Comparison of ENCODE assay signal across 12 cellular contexts in genomic region chr2:42951263-42951938, GRCh38.
DNase-seq lines count a peak whose midpoint lies in the region; ATAC-seq, FAIRE-seq and TF ChIP-seq lines count a peak whose summit lies in the region.
"Had no signal": no experiment of that assay in that cellular context is flagged by ENCODE, and none has a peak within 500 bp of the region (broad histone marks: within the 10 kb centered on the region; RNA-seq: fewer than 3 reads in every experiment).

No MANE protein-coding gene starts in this region.

- H3K27me3 ChIP-seq in PC-9 (ENCODE audit: insufficient read depth, low read depth) (no peaks in the 10 kb centered on the region), H1 (replicated peaks in 1 of 4; ENCODE audit: control insufficient read depth in 3 of 4, extremely low read depth in 1 of 4, insufficient read depth in 3 of 4, low read length in 3 of 4) (no peaks in the 10 kb centered on the region), right lobe of liver (no peaks in the 10 kb centered on the region), vagina (no peaks in the 10 kb centered on the region)
- H3K27me3 ChIP-seq: brain microvascular endothelial cell had no signal

- TF ChIP-seq CTCF in PC-9 (conservative IDR thresholded peaks at IDR 0.05): no peak
- no peak for TF ChIP-seq CTCF in H1 (IDR thresholded peaks at IDR 0.05; ENCODE audit: control extremely low read depth in 1 of 3, insufficient read depth in 1 of 3, low read depth in 1 of 3, low read length in 3 of 3)
- TF ChIP-seq CTCF in right lobe of liver (IDR thresholded peaks at IDR 0.05): no peak
- TF ChIP-seq CTCF in vagina (IDR thresholded peaks at IDR 0.05): no peak
- TF ChIP-seq CTCF in mucosa of descending colon (IDR thresholded peaks at IDR 0.05): no peak

- no peak overlapping the region for H3K9ac ChIP-seq in H1 (replicated peaks in 1 of 4; ENCODE audit: extremely low read depth in 1 of 4, low read depth in 3 of 4, low read length in 3 of 4)

- TF ChIP-seq EP300 in H1 (IDR thresholded peaks at IDR 0.05; ENCODE audit: borderline replicate concordance in 1 of 2, low read depth in 2 of 2, low read length in 2 of 2): no peak

- H4K20me1 ChIP-seq in PC-9 (ENCODE audit: insufficient read depth) (no peaks in the 10 kb centered on the region), H1 (replicated peaks in 1 of 2; ENCODE audit: control insufficient read depth in 1 of 2, insufficient read depth in 2 of 2, low read length in 2 of 2) (no peaks in the 10 kb centered on the region)

- 0 out of 2 replicates have a peak overlapping the region, but pooled peaks have one; percentile 39 for H2BK5ac ChIP-seq in H1 (ENCODE audit: low read depth, low read length)

- no peak for FAIRE-seq in H1 (lab: Jason Lieb, UNC)

- peak overlapping the region; percentile 11; the same call in 1 of the 2 replicates for H4K8ac ChIP-seq in H1 (ENCODE audit: extremely low read depth, insufficient read depth, low read length)

- no peaks in the 10 kb centered on the region for H3K79me1 ChIP-seq in H1 (ENCODE audit: low read depth, low read length)

- peaks cover 34% of the 10 kb centered on the region for H3K4me1 ChIP-seq in PC-9 (replicated peaks; ENCODE audit: insufficient read depth)
- peaks cover 0 to 8% (median 1%) of the 10 kb centered on the region in 4 experiments; a peak in 6 of 7 replicates for H3K4me1 ChIP-seq in H1 (replicated peaks in 1 of 4; ENCODE audit: control insufficient read depth in 3 of 4, insufficient read depth in 4 of 4, low read length in 3 of 4)
- peaks cover 0 to 22% (median 7%) of the 10 kb centered on the region in 4 donors for H3K4me1 ChIP-seq in right lobe of liver
- H3K4me1 ChIP-seq in vagina: peaks cover 27% of the 10 kb centered on the region
- H3K4me1 ChIP-seq in mucosa of descending colon (ENCODE audit: low read depth): peaks cover 25% of the 10 kb centered on the region

- 0 out of 2 replicates have a peak overlapping the region, but pooled peaks have one; percentile 13 for H2BK20ac ChIP-seq in H1 (ENCODE audit: low read length)

- no peak overlapping the region for H2AFZ ChIP-seq in PC-9
- no peak overlapping the region for H2AFZ ChIP-seq in H1 (ENCODE audit: low read length)

- WGBS in H1 (ENCODE audit: extremely low coverage in 1 of 2, insufficient coverage in 1 of 2, insufficient read length in 1 of 2, insufficient replicate concordance in 2 of 2, low coverage in 1 of 2, low lambda C conversion rate in 2 of 2, missing lambda C conversion rate in 1 of 2), 2 experiments: 93% methylated on average over 8 of the region's 8 CpGs; no CpG with 5 or more reads in 1 of the 2 experiments
- 76% methylated on average over 5 of the region's 8 CpGs for WGBS in right lobe of liver (ENCODE audit: insufficient coverage, low coverage, low lambda C conversion rate, missing lambda C conversion rate)

- H3K4ac ChIP-seq in H1 (replicated peaks; ENCODE audit: insufficient read length, low read depth, low read length): no peak overlapping the region

- no peak overlapping the region for H2AK5ac ChIP-seq in H1 (ENCODE audit: low read depth, low read length)

- TF ChIP-seq POLR2A in H1 (IDR thresholded peaks at IDR 0.05; ENCODE audit: control extremely low read depth in 1 of 2, low read depth in 2 of 2, low read length in 2 of 2): no peak
- no peak for TF ChIP-seq POLR2A in right lobe of liver (IDR thresholded peaks at IDR 0.05)
- no peak for TF ChIP-seq POLR2A in vagina (IDR thresholded peaks at IDR 0.05)

- H3K4me2 ChIP-seq in PC-9: 0 out of 2 replicates have a peak overlapping the region, but pooled peaks have one; percentile 45
- H3K4me2 ChIP-seq in H1 (ENCODE audit: insufficient read depth in 1 of 2, low read depth in 2 of 2, low read length in 2 of 2): no peak overlapping the region

- intact Hi-C loops in PC-9 (cut with micrococcal nuclease; ENCODE audit: unreplicated experiment) (loop anchor here (5.0 kb wide), 1 partner anchor 61 kb away; no protein-coding TSS in a partner anchor), right lobe of liver (cut with DNase I) (no loop called here), vagina (cut with DNase I) (loop anchor here (10.0 kb wide), 1 partner anchor 533 kb away; no protein-coding TSS in a partner anchor), mucosa of descending colon (cut with DNase I, micrococcal nuclease) (no loop called here)

- no peak overlapping the region for H3K27ac Mint-ChIP-seq in effector memory CD8-positive, alpha-beta T cell
- H3K27ac Mint-ChIP-seq: stimulated activated naive CD8-positive, alpha-beta T cell treated with anti-CD3 and anti-CD28 coated beads, Interleukin-15, Interleukin-2, amounts not matched to agents 100 ng/mL and 50 ng/mL, for 24 hours had no signal

- H2BK120ac ChIP-seq in H1 (replicated peaks; ENCODE audit: low read depth, low read length): no peak overlapping the region

- DNase-seq in PC-9: no peak
- no peak for DNase-seq in H1 (ENCODE audit: low read depth in 1 of 2, low spot score in 2 of 2)
- peak in 1 of 3 donors; percentile 81 for DNase-seq in right lobe of liver
- peak in 4 of 49 donors; percentile 24 to 56 (median 36) for DNase-seq in substantia nigra (lab: John Stamatoyannopoulos, UW)
- DNase-seq in superior temporal gyrus (ENCODE audit: extremely low spot score): no peak
- DNase-seq in effector memory CD8-positive, alpha-beta T cell: no peak
- no peak for DNase-seq in vagina (ENCODE audit: extremely low spot score in 2 of 2)
- no peak for DNase-seq in mucosa of descending colon
- DNase-seq: NCI-H1930; stimulated activated CD4-positive, alpha-beta T cell treated with anti-CD3 and anti-CD28 coated beads, Interleukin-15, amount 100 ng/mL, for 24 hours had no signal

- peaks cover 16% of the 10 kb centered on the region for H3F3A ChIP-seq in PC-9 (ENCODE audit: insufficient read depth, low read depth)

- H3K4me3 ChIP-seq in PC-9 (no peak overlapping the region), H1 (ENCODE audit: extremely low read depth in 1 of 4, insufficient read depth in 2 of 4, low read depth in 3 of 4, low read length in 4 of 4) (no peak overlapping the region), right lobe of liver (no peak overlapping the region), vagina (no peak overlapping the region), mucosa of descending colon (no peak overlapping the region)

- H3K27ac ChIP-seq in PC-9 (no peak overlapping the region), H1 (ENCODE audit: low read depth, low read length) (no peak overlapping the region), right lobe of liver (peak overlapping the region; percentile 6 to 51 (median 18)), substantia nigra (ENCODE audit: low read depth, low read length, poor library complexity, severe bottlenecking) (peak overlapping the region; percentile 75), vagina (no peak overlapping the region)

- H3K9me3 ChIP-seq in PC-9 (ENCODE audit: insufficient read depth, low read depth): no peaks in the 10 kb centered on the region
- H3K9me3 ChIP-seq in H1 (ENCODE audit: insufficient read depth in 2 of 2, low read depth in 1 of 2, low read length in 1 of 2): no peaks in the 10 kb centered on the region
- H3K9me3 ChIP-seq in right lobe of liver: no peaks in the 10 kb centered on the region
- no peaks in the 10 kb centered on the region for H3K9me3 ChIP-seq in vagina
- no peaks in the 10 kb centered on the region for H3K9me3 ChIP-seq in mucosa of descending colon

- H4K91ac ChIP-seq in H1 (replicated peaks; ENCODE audit: insufficient read length, low read length): no peak overlapping the region

- H3K36me3 ChIP-seq in PC-9 (ENCODE audit: low read depth) (no peaks in the 10 kb centered on the region), H1 (ENCODE audit: control insufficient read depth in 2 of 4, insufficient read depth in 4 of 4, low read length in 3 of 4) (no peaks in the 10 kb centered on the region), right lobe of liver (no peaks in the 10 kb centered on the region), vagina (no peaks in the 10 kb centered on the region), mucosa of descending colon (ENCODE audit: low read depth) (no peaks in the 10 kb centered on the region)
- H3K36me3 ChIP-seq: brain microvascular endothelial cell had no signal

- BruUV-seq in PC-9 (replicated peaks; lab: Mats Ljungman, UMichigan): no TSS peak

- H3K18ac ChIP-seq in H1 (ENCODE audit: extremely low read depth, low read length): no peak overlapping the region

- no peaks in the 10 kb centered on the region for H3K36me3 Mint-ChIP-seq in effector memory CD8-positive, alpha-beta T cell (ENCODE audit: insufficient read depth)

- peak overlapping the region; percentile 29; the same call in 1 of the 2 replicates for H2BK12ac ChIP-seq in H1 (ENCODE audit: low read depth, low read length)

- H3K4me3 Mint-ChIP-seq in effector memory CD8-positive, alpha-beta T cell: no peak overlapping the region
- H3K4me3 Mint-ChIP-seq: stimulated activated naive CD8-positive, alpha-beta T cell treated with anti-CD3 and anti-CD28 coated beads, Interleukin-15, Interleukin-2, amounts not matched to agents 100 ng/mL and 50 ng/mL, for 24 hours had no signal

- TF ChIP-seq RAD21 in H1 (IDR thresholded peaks at IDR 0.05 in 1 of 2, conservative IDR thresholded peaks at IDR 0.05 in 1 of 2; ENCODE audit: low read depth in 2 of 2, low read length in 2 of 2): no peak

- POLR2A ChIA-PET in PC-9 (lab: Charles Lee; ENCODE audit: unreplicated experiment) (interaction anchor here (0.6 kb wide), 1 partner anchor 270 kb away, joined by 9 read pairs; no protein-coding TSS in a partner anchor), H1 (lab: Charles Lee; ENCODE audit: partially characterized antibody) (no interaction called here)

- peaks cover 0 to 5% of the 10 kb centered on the region in 2 donors for H3K4me1 Mint-ChIP-seq in effector memory CD8-positive, alpha-beta T cell (ENCODE audit: low read depth in 2 of 2)

- no peaks in the 10 kb centered on the region for H3K27me3 Mint-ChIP-seq in effector memory CD8-positive, alpha-beta T cell
- H3K27me3 Mint-ChIP-seq: stimulated activated naive CD8-positive, alpha-beta T cell treated with anti-CD3 and anti-CD28 coated beads, Interleukin-15, Interleukin-2, amounts not matched to agents 100 ng/mL and 50 ng/mL, for 24 hours had no signal

- H3K9me3 Mint-ChIP-seq in effector memory CD8-positive, alpha-beta T cell: no peaks in the 10 kb centered on the region
- H3K9me3 Mint-ChIP-seq: stimulated activated naive CD8-positive, alpha-beta T cell treated with anti-CD3 and anti-CD28 coated beads, Interleukin-15, Interleukin-2, amounts not matched to agents 100 ng/mL and 50 ng/mL, for 24 hours had no signal

- H3K79me2 ChIP-seq in PC-9 (ENCODE audit: low read depth): no peaks in the 10 kb centered on the region
- H3K79me2 ChIP-seq in H1 (ENCODE audit: control insufficient read depth in 1 of 2, insufficient read depth in 2 of 2, low read length in 2 of 2): no peaks in the 10 kb centered on the region

- no peak overlapping the region for H3K14ac ChIP-seq in H1 (ENCODE audit: insufficient read length)

- no peak overlapping the region for H3K56ac ChIP-seq in H1 (replicated peaks; ENCODE audit: insufficient read length, low read depth, low read length)

- no peak overlapping the region for H4K5ac ChIP-seq in H1 (ENCODE audit: insufficient read length, low read depth, low read length)

- H3K9me2 ChIP-seq in PC-9 (ENCODE audit: insufficient read depth): no peaks in the 10 kb centered on the region

- H3K23me2 ChIP-seq in H1 (ENCODE audit: low read depth, low read length): no peaks in the 10 kb centered on the region

- H3K23ac ChIP-seq in H1 (ENCODE audit: insufficient read length): no peak overlapping the region

- CTCF ChIA-PET in PC-9 (lab: Charles Lee) (interaction anchor here (0.6 kb wide), 2 partner anchors 64 to 173 kb away, joined by 3 to 4 read pairs; no protein-coding TSS in a partner anchor), H1 (lab: Charles Lee; ENCODE audit: partially characterized antibody) (interaction anchor here (0.6 to 1.4 kb wide), 2 partner anchors 17 to 22 kb away, joined by 3 to 4 read pairs; no protein-coding TSS in a partner anchor)

- ATAC-seq in right lobe of liver (peak; percentile 36 to 66 (median 56)), mucosa of descending colon (no peak)
- ATAC-seq in effector memory CD8-positive, alpha-beta T cell (replicated peaks): no peak

- peak overlapping the region; percentile 40 for H2BK15ac ChIP-seq in H1 (ENCODE audit: low read length)

Comparison
In these comparisons a context has a peak if more than half of its experiments do, and no peak if none do; other contexts are left out.
1. H3K27ac ChIP-seq: peak in right lobe of liver (3 of 3) and substantia nigra (single experiment); none in PC-9 (single experiment), H1 (single experiment) and vagina (single experiment).
2. ATAC-seq: peak in right lobe of liver (4 of 4); none in effector memory CD8-positive, alpha-beta T cell (single experiment) and mucosa of descending colon (single experiment).
3. intact Hi-C loops: an anchor here in PC-9 (5.0 kb wide) and vagina (10.0 kb wide); none called in right lobe of liver and mucosa of descending colon.